Comparison of ENCODE assay signal across 26 cellular contexts in genomic region chr2:72090271-72090720, GRCh38. TPM values are rescaled to one million over a fixed set of nuclear protein-coding genes. Genes with fewer than 3 reads are reported as not detected.
"Had no signal": no experiment of that assay in that cellular context is flagged by ENCODE, and none has a peak within 500 bp of the region (broad histone marks: within the 10 kb centered on the region; RNA-seq: fewer than 3 reads in every experiment).

No MANE protein-coding gene starts in this region.

- H3K27ac ChIP-seq: left lung, lower lobe of right lung, pancreas, psoas muscle, suprapubic skin, tibial nerve, uterus had no signal

- H3K9me3 Mint-ChIP-seq: nephron, type B pancreatic cell had no signal

- H3K36me3 Mint-ChIP-seq: immature natural killer cell; memory B cell; naive thymus-derived CD4-positive, alpha-beta T cell; stimulated activated naive B cell treated with anti-CD40 and anti-IgM and Interleukin-4, amounts not matched to agents 10 μg/mL and 1 μg/mL and 100 μg/mL, for 72 hours; type B pancreatic cell had no signal

- ATAC-seq: left colon; left lung; lower lobe of right lung; mucosa of descending colon; naive thymus-derived CD4-positive, alpha-beta T cell; pancreas; psoas muscle; sciatic nerve; stimulated activated naive B cell treated with anti-CD40 and anti-IgM and Interleukin-4, amounts not matched to agents 10 μg/mL and 1 μg/mL and 100 μg/mL, for 72 hours; stimulated activated naive CD8-positive, alpha-beta T cell treated with anti-CD3 and anti-CD28 coated beads, Interleukin-15, Interleukin-2, amounts not matched to agents 100 U/mL and 50 U/mL, for 24 hours had no signal

- H3K27me3 Mint-ChIP-seq: stimulated activated naive B cell treated with anti-CD40 and anti-IgM and Interleukin-4, amounts not matched to agents 10 μg/mL and 1 μg/mL and 100 μg/mL, for 72 hours had no signal

- H3K4me1 Mint-ChIP-seq: immature natural killer cell; naive thymus-derived CD4-positive, alpha-beta T cell; nephron; neural crest cell; stimulated activated naive B cell treated with anti-CD40 and anti-IgM and Interleukin-4, amounts not matched to agents 10 μg/mL and 1 μg/mL and 100 μg/mL, for 72 hours had no signal

- H3K4me3 ChIP-seq: left lung, lower lobe of right lung, mucosa of descending colon, pancreas, psoas muscle, suprapubic skin, tibial nerve, uterus had no signal

- H3K4me1 ChIP-seq: left lung, lower lobe of right lung, pancreas, psoas muscle, suprapubic skin, tibial nerve, uterus had no signal

- H3K9me3 ChIP-seq: left lung, lower lobe of right lung, mucosa of descending colon, pancreas, psoas muscle, suprapubic skin, uterus had no signal

- H3K4me3 Mint-ChIP-seq: immature natural killer cell; memory B cell; naive thymus-derived CD4-positive, alpha-beta T cell; nephron; neural crest cell; stimulated activated naive B cell treated with anti-CD40 and anti-IgM and Interleukin-4, amounts not matched to agents 10 μg/mL and 1 μg/mL and 100 μg/mL, for 72 hours; type B pancreatic cell had no signal

- H3K36me3 ChIP-seq: left lung, lower lobe of right lung, pancreas, suprapubic skin, tibial nerve, uterus had no signal

- DNase-seq: hypothalamus; immature natural killer cell; kidney; left colon; lower lobe of right lung; midbrain; mucosa of descending colon; naive thymus-derived CD4-positive, alpha-beta T cell; pancreas; posterior cingulate gyrus; psoas muscle; stimulated activated CD4-positive, alpha-beta T cell treated with anti-CD3 and anti-CD28 coated beads, Interleukin-12 subunit alpha, Interleukin-12 subunit beta, amount 100 ng/mL, for 4 hours; stimulated activated CD4-positive, alpha-beta T cell treated with anti-CD3 and anti-CD28 coated beads, Interleukin-15, amount 100 ng/mL, for 24 hours; stimulated activated CD4-positive, alpha-beta T cell treated with anti-CD3 and anti-CD28 coated beads, Interleukin-2, amount 100 ng/mL, for 24 hours; stimulated activated CD4-positive, alpha-beta T cell treated with anti-CD3 and anti-CD28 coated beads, Interleukin-4, amount 100 ng/mL, for 1 hour; stimulated activated naive B cell treated with anti-CD40 and anti-IgM and Interleukin-4, amounts not matched to agents 10 μg/mL and 1 μg/mL and 100 μg/mL, for 72 hours; stimulated activated naive CD8-positive, alpha-beta T cell treated with anti-CD3 and anti-CD28 coated beads, Interleukin-15, Interleukin-2, amounts not matched to agents 100 U/mL and 50 U/mL, for 24 hours; uterus had no signal

- H3K27me3 ChIP-seq: left lung, pancreas, suprapubic skin, uterus had no signal

- H3K27ac Mint-ChIP-seq: immature natural killer cell; memory B cell; nephron; stimulated activated naive B cell treated with anti-CD40 and anti-IgM and Interleukin-4, amounts not matched to agents 10 μg/mL and 1 μg/mL and 100 μg/mL, for 72 hours; type B pancreatic cell had no signal

RNA-seq across cellular contexts. Expression of gene CYP26B1, which starts 57.4 kb away (rescaled TPM):
- total RNA-seq: naive thymus-derived CD4-positive, alpha-beta T cell had no signal
- polyA plus RNA-seq: immature natural killer cell; naive thymus-derived CD4-positive, alpha-beta T cell had no signal
